In genomic region chr19:54418030-54418929, GRCh38 we compare ENCODE assay signal across 1 cellular context.
TF ChIP-seq lines count a peak whose summit lies in the region.

No MANE protein-coding gene starts in this region.

TF ChIP-seq in HepG2, 621 proteins besides CTCF, POLR2A, EP300 and RAD21 (continued from another document):
- TF ChIP-seq CSRNP2 (CRISPR knock-in tag; conservative IDR thresholded peaks at IDR 0.05; ENCODE audit: low read depth) = no peak
- TF ChIP-seq ZBTB7B (CRISPR knock-in tag; IDR thresholded peaks at IDR 0.05) = 0 out of 2 replicates have a peak, but pooled peaks have one; percentile 34
- no peak for TF ChIP-seq DPF2 (CRISPR knock-in tag; IDR thresholded peaks at IDR 0.05; ENCODE audit: borderline replicate concordance, low read depth)
- TF ChIP-seq ZNF501 (CRISPR knock-in tag; IDR thresholded peaks at IDR 0.05) = no peak
- no peak for TF ChIP-seq CENPT (CRISPR knock-in tag; IDR thresholded peaks at IDR 0.05; ENCODE audit: low read depth)
- TF ChIP-seq ZBTB43 (CRISPR knock-in tag; conservative IDR thresholded peaks at IDR 0.05) = peak; percentile 61; the same call in 1 of the 2 replicates
- TF ChIP-seq ARID2 (CRISPR knock-in tag; IDR thresholded peaks at IDR 0.05; ENCODE audit: borderline replicate concordance) = no peak
- no peak for TF ChIP-seq TERF1 (CRISPR knock-in tag; IDR thresholded peaks at IDR 0.05)
- no peak for TF ChIP-seq ZNF224 (CRISPR knock-in tag; IDR thresholded peaks at IDR 0.05)
- peak; percentile 86; the same call in 1 of the 2 replicates for TF ChIP-seq ZBTB33 (CRISPR knock-in tag; IDR thresholded peaks at IDR 0.05)
- TF ChIP-seq ZNF337 (CRISPR knock-in tag; IDR thresholded peaks at IDR 0.05; ENCODE audit: borderline replicate concordance, low read depth) = no peak
- TF ChIP-seq ZBTB38 (CRISPR knock-in tag; IDR thresholded peaks at IDR 0.05) = peak; percentile 49; the same call in 1 of the 2 replicates
- peak; percentile 72; the same call in 1 of the 2 replicates for TF ChIP-seq KDM2A (CRISPR knock-in tag; IDR thresholded peaks at IDR 0.05; ENCODE audit: borderline replicate concordance, low read depth)
- peak; percentile 34; the same call in 1 of the 2 replicates for TF ChIP-seq TAF1 (CRISPR knock-in tag; IDR thresholded peaks at IDR 0.05)
- TF ChIP-seq ZNF558 (CRISPR knock-in tag; IDR thresholded peaks at IDR 0.05; ENCODE audit: borderline replicate concordance) = no peak
- TF ChIP-seq HNRNPLL (IDR thresholded peaks at IDR 0.05; ENCODE audit: low read depth, low read length, poor library complexity, severe bottlenecking) = no peak
- 0 out of 2 replicates have a peak, but pooled peaks have one; percentile 2 for TF ChIP-seq HNRNPL (IDR thresholded peaks at IDR 0.05; ENCODE audit: low read depth, low read length)
- TF ChIP-seq ZNF557 (CRISPR knock-in tag; IDR thresholded peaks at IDR 0.05) = no peak
- TF ChIP-seq KMT2A (CRISPR knock-in tag; IDR thresholded peaks at IDR 0.05) = no peak
- TF ChIP-seq HDAC6 (IDR thresholded peaks at IDR 0.05; ENCODE audit: low read depth, low read length) = no peak
- TF ChIP-seq FOXK2 (IDR thresholded peaks at IDR 0.05) = peak; percentile 42; the same call in 1 of the 2 replicates
- TF ChIP-seq LCORL (IDR thresholded peaks at IDR 0.05) = no peak
- TF ChIP-seq LCORL (CRISPR knock-in tag; IDR thresholded peaks at IDR 0.05) = no peak
- no peak for TF ChIP-seq LBX2 (CRISPR knock-in tag; IDR thresholded peaks at IDR 0.05; ENCODE audit: borderline replicate concordance)
- TF ChIP-seq CREB1 (IDR thresholded peaks at IDR 0.05) = no peak
- TF ChIP-seq CREB1 (CRISPR knock-in tag; IDR thresholded peaks at IDR 0.05) = no peak
- TF ChIP-seq ZNF768 (CRISPR knock-in tag; IDR thresholded peaks at IDR 0.05) = no peak
- no peak for TF ChIP-seq ZNF510 (CRISPR knock-in tag; IDR thresholded peaks at IDR 0.05; ENCODE audit: low read depth)
- no peak for TF ChIP-seq ZNF292 (CRISPR knock-in tag; IDR thresholded peaks at IDR 0.05; ENCODE audit: borderline replicate concordance, low read depth)
- TF ChIP-seq DZIP1 (CRISPR knock-in tag; IDR thresholded peaks at IDR 0.05) = no peak
- no peak for TF ChIP-seq ZZZ3 (CRISPR knock-in tag; IDR thresholded peaks at IDR 0.05; ENCODE audit: borderline replicate concordance)
- peak; percentile 32; the same call in 1 of the 2 replicates for TF ChIP-seq TFAP4 (IDR thresholded peaks at IDR 0.05; ENCODE audit: borderline replicate concordance, low read depth)
- 0 out of 2 replicates have a peak, but pooled peaks have one; percentile 15 for TF ChIP-seq CBX5 (CRISPR knock-in tag; IDR thresholded peaks at IDR 0.05; ENCODE audit: borderline replicate concordance)
- no peak for TF ChIP-seq ZNF543 (CRISPR knock-in tag; IDR thresholded peaks at IDR 0.05)
- peak; percentile 21 for TF ChIP-seq TEAD3 (CRISPR knock-in tag; optimal IDR thresholded peaks at IDR 0.05; ENCODE audit: borderline replicate concordance)
- TF ChIP-seq HOXA9 (CRISPR knock-in tag; IDR thresholded peaks at IDR 0.05; ENCODE audit: borderline replicate concordance) = no peak
- TF ChIP-seq ATF3 (CRISPR knock-in tag; IDR thresholded peaks at IDR 0.05) = no peak
TF ChIP-seq in HepG2: peak in this region for 46.
